28 cellular contexts compared by ENCODE assay signal in the genomic region with DNA sequence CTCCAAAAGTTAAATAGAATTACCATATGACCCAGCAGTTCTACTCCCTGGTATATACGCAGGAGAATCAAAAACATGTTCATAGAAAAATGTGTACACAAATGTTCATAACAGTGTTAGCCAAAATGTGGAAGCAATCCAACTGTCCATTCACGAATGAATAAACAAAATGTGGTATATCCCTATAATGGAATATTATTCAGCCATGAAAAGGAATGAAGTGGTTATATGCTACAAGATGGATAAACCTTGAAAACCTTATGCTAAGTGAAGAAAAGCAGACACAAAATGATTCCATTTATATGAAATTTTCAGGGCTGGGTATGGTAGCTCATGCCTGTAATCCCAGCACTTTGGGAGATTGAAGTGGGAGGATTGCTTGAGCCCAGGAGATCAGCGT.
"Had no signal": no experiment of that assay in that cellular context is flagged by ENCODE, and none has a peak within 500 bp of the region (broad histone marks: within the 10 kb centered on the region; RNA-seq: fewer than 3 reads in every experiment).

No MANE protein-coding gene starts in this region.

- DNase-seq: colonic mucosa; cortex of kidney; dermis blood vessel endothelial cell; dorsolateral prefrontal cortex; effector CD4-positive, alpha-beta T cell; effector CD8-positive, alpha-beta T cell; effector memory CD4-positive, alpha-beta T cell; effector memory CD8-positive, alpha-beta T cell; endodermal cell; erythroblast; esophagus squamous epithelium; foreskin fibroblast; foreskin keratinocyte; foreskin melanocyte; gastrocnemius medialis; glutamatergic neuron; head of caudate nucleus; heart left ventricle; heart right ventricle had no signal

- ATAC-seq: effector memory CD8-positive, alpha-beta T cell; esophagus mucosa; foreskin keratinocyte; gastrocnemius medialis; gastroesophageal sphincter; heart left ventricle; heart right ventricle had no signal

- H3K4me3 ChIP-seq: colonic mucosa, coronary artery, dorsolateral prefrontal cortex, esophagus muscularis mucosa, esophagus squamous epithelium, gastrocnemius medialis, gastroesophageal sphincter, heart left ventricle, heart right ventricle had no signal

- H3K27ac ChIP-seq: colonic mucosa, coronary artery, dorsolateral prefrontal cortex, epithelial cell of prostate, esophagus muscularis mucosa, esophagus squamous epithelium, foreskin keratinocyte, gastrocnemius medialis, gastroesophageal sphincter, heart left ventricle, heart right ventricle had no signal

- H3K9me3 ChIP-seq: colonic mucosa, esophagus muscularis mucosa, esophagus squamous epithelium, gastrocnemius medialis, gastroesophageal sphincter had no signal

- FAIRE-seq: colon, endometrium, endothelial cell of umbilical vein, frontal cortex had no signal

- H3K27me3 ChIP-seq: colonic mucosa, dorsolateral prefrontal cortex, esophagus muscularis mucosa, esophagus squamous epithelium, foreskin keratinocyte, gastrocnemius medialis, gastroesophageal sphincter, heart left ventricle, heart right ventricle had no signal

- H3K4me1 ChIP-seq: colonic mucosa, esophagus muscularis mucosa, gastrocnemius medialis, gastroesophageal sphincter, heart left ventricle, heart right ventricle had no signal

- H3K36me3 ChIP-seq: colonic mucosa, gastrocnemius medialis had no signal
